1 cellular context compared by ENCODE assay signal in the genomic region with DNA sequence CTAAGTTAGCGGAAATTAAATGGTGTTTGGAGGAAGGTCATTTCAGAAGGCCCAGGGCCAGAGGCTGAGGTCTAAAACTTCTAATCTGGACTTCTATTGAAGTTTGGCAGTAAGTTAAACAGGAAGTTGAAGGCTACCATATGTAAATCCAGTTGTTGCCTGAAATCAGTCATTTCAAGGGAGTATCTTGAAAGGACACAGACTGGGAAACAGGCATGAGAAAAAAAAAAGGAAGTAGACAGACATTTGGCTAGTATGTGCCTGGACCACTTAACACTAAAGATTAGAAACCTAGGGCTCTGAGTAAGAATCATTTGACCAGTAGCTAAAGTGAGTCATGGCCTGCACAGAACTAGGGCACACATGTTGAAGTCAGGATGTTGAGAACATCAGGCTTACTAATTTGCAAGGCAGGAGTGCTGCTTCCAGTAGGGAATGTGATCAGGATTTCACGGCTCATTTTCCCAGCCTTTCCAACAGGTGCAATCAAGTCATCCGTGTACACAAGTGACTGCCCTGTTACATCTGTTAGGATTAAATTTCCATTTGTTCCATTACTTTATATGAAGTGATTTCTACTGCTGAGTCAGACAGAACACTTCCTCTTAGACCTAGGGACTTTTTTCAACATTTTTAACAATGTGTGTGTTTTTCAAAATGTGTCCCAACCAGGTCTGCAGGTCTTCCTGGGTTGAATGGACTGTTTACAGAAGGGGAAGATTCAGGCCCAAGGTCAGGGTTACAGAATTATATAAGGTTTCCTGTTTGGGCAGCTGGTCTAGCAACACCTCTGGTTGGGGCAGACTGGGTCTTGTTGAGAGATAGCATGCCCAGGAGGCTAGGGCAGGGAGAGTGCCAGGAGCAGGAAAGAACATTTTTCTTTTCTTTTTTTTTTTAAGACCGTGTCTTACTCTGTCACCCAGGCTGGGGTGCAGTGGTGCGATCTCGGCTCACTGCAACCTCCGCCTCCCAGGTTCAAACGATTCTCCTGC.
A peak's percentile ranks its signal among the peaks of the same experiment; 100 is the strongest.
TF ChIP-seq lines count a peak whose summit lies in the region.

No MANE protein-coding gene starts in this region.

TF ChIP-seq in K562, 482 proteins besides CTCF, POLR2A, EP300 and RAD21 (continued from another document and continues in another):
- TF ChIP-seq BHLHE40 (IDR thresholded peaks at IDR 0.05; ENCODE audit: low read length) (peak; percentile 34; the same call in 1 of the 2 replicates), RFX5 (IDR thresholded peaks at IDR 0.05; ENCODE audit: low read depth, low read length) (no peak), ZSCAN29 (IDR thresholded peaks at IDR 0.05) (no peak), PCBP1 (IDR thresholded peaks at IDR 0.05; ENCODE audit: low read depth, low read length, poor library complexity, severe bottlenecking) (no peak), ZBTB8A (IDR thresholded peaks at IDR 0.05; ENCODE audit: partially characterized antibody) (no peak), E2F6 (IDR thresholded peaks at IDR 0.05; ENCODE audit: borderline replicate concordance in 1 of 2, extremely low read depth in 1 of 2, insufficient read depth in 1 of 2, insufficient read length in 1 of 2, low read depth in 1 of 2, low read length in 1 of 2, poor library complexity in 1 of 2, severe bottlenecking in 1 of 2) (peak in 1 of 2 experiments; percentile 25), ELF2 (CRISPR knock-in tag; IDR thresholded peaks at IDR 0.05) (no peak), PHF20 (IDR thresholded peaks at IDR 0.05; ENCODE audit: partially characterized antibody) (no peak), ZNF449 (CRISPR knock-in tag; IDR thresholded peaks at IDR 0.05) (peak; percentile 44; the same call in 1 of the 2 replicates), MAFK (IDR thresholded peaks at IDR 0.05; ENCODE audit: low read length) (0 out of 2 replicates have a peak, but pooled peaks have one; percentile 4), MITF (IDR thresholded peaks at IDR 0.05) (no peak), RCOR1 (IDR thresholded peaks at IDR 0.05; ENCODE audit: borderline replicate concordance in 1 of 2, low read depth in 2 of 2, low read length in 2 of 2) (peak; percentile 31 to 72; a peak in 3 of 4 replicates), SMAD1 (IDR thresholded peaks at IDR 0.05; ENCODE audit: low read depth, low read length, partially characterized antibody) (peak; percentile 77), ZBTB2 (IDR thresholded peaks at IDR 0.05) (no peak), NFATC3 (IDR thresholded peaks at IDR 0.05) (no peak), KDM4B (IDR thresholded peaks at IDR 0.05; ENCODE audit: borderline replicate concordance in 2 of 2, low read depth in 1 of 2) (no peak), JUN (IDR thresholded peaks at IDR 0.05; ENCODE audit: borderline replicate concordance, low read depth, low read length) (peak; percentile 95), JUN (CRISPR knock-in tag; IDR thresholded peaks at IDR 0.05; ENCODE audit: borderline replicate concordance) (peak; percentile 75; the same call in 1 of the 2 replicates), MAZ (CRISPR knock-in tag; conservative IDR thresholded peaks at IDR 0.05 in 1 of 2, IDR thresholded peaks at IDR 0.05 in 1 of 2) (peak; percentile 37 to 70; a peak in 3 of 4 replicates), KLF6 (CRISPR knock-in tag; IDR thresholded peaks at IDR 0.05; ENCODE audit: borderline replicate concordance) (no peak), ATF3 (IDR thresholded peaks at IDR 0.05) (no peak), ATF3 (CRISPR knock-in tag; conservative IDR thresholded peaks at IDR 0.05) (peak; percentile 74; the same call in 1 of the 2 replicates), SPI1 (IDR thresholded peaks at IDR 0.05; ENCODE audit: borderline replicate concordance, low read depth, low read length) (peak; percentile 81), NR4A1 (CRISPR knock-in tag; IDR thresholded peaks at IDR 0.05) (no peak), NR4A1 (tag; IDR thresholded peaks at IDR 0.05) (peak; percentile 74), HNRNPLL (IDR thresholded peaks at IDR 0.05; ENCODE audit: low read depth, low read length, poor library complexity, severe bottlenecking) (peak; percentile 3), HMG20B (CRISPR knock-in tag; IDR thresholded peaks at IDR 0.05) (peak; percentile 23), DMBX1 (CRISPR knock-in tag; IDR thresholded peaks at IDR 0.05; ENCODE audit: borderline replicate concordance) (peak; percentile 66), MLX (CRISPR knock-in tag; conservative IDR thresholded peaks at IDR 0.05) (no peak), PURB (CRISPR knock-in tag; IDR thresholded peaks at IDR 0.05; ENCODE audit: low read depth) (no peak), LCOR (CRISPR knock-in tag; IDR thresholded peaks at IDR 0.05) (no peak), FOXP4 (CRISPR knock-in tag; IDR thresholded peaks at IDR 0.05; ENCODE audit: borderline replicate concordance) (no peak), ZNF766 (CRISPR knock-in tag; conservative IDR thresholded peaks at IDR 0.05) (no peak), POLR2AphosphoS5 (IDR thresholded peaks at IDR 0.05; ENCODE audit: control insufficient read depth, insufficient read depth, low read depth, low read length) (peak; percentile 35; the same call in 1 of the 2 replicates), FOXJ2 (tag; IDR thresholded peaks at IDR 0.05) (0 out of 2 replicates have a peak, but pooled peaks have one; percentile 79), ZNF785 (CRISPR knock-in tag; IDR thresholded peaks at IDR 0.05) (no peak), TEAD1 (CRISPR knock-in tag; IDR thresholded peaks at IDR 0.05) (peak in 1 of 2 experiments; percentile 60; a peak in 2 of 4 replicates), POLR2G (IDR thresholded peaks at IDR 0.05; ENCODE audit: low read depth, low read length) (peak; percentile 43; the same call in 1 of the 2 replicates), POLR2H (tag; IDR thresholded peaks at IDR 0.05; ENCODE audit: low read depth) (no peak), E4F1 (CRISPR knock-in tag; IDR thresholded peaks at IDR 0.05; ENCODE audit: borderline replicate concordance) (no peak)
- TF ChIP-seq, protein P1, sequence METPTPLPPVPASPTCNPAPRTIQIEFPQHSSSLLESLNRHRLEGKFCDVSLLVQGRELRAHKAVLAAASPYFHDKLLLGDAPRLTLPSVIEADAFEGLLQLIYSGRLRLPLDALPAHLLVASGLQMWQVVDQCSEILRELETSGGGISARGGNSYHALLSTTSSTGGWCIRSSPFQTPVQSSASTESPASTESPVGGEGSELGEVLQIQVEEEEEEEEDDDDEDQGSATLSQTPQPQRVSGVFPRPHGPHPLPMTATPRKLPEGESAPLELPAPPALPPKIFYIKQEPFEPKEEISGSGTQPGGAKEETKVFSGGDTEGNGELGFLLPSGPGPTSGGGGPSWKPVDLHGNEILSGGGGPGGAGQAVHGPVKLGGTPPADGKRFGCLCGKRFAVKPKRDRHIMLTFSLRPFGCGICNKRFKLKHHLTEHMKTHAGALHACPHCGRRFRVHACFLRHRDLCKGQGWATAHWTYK (CRISPR knock-in tag; IDR thresholded peaks at IDR 0.05), result peak; percentile 57
- TF ChIP-seq, protein P2, sequence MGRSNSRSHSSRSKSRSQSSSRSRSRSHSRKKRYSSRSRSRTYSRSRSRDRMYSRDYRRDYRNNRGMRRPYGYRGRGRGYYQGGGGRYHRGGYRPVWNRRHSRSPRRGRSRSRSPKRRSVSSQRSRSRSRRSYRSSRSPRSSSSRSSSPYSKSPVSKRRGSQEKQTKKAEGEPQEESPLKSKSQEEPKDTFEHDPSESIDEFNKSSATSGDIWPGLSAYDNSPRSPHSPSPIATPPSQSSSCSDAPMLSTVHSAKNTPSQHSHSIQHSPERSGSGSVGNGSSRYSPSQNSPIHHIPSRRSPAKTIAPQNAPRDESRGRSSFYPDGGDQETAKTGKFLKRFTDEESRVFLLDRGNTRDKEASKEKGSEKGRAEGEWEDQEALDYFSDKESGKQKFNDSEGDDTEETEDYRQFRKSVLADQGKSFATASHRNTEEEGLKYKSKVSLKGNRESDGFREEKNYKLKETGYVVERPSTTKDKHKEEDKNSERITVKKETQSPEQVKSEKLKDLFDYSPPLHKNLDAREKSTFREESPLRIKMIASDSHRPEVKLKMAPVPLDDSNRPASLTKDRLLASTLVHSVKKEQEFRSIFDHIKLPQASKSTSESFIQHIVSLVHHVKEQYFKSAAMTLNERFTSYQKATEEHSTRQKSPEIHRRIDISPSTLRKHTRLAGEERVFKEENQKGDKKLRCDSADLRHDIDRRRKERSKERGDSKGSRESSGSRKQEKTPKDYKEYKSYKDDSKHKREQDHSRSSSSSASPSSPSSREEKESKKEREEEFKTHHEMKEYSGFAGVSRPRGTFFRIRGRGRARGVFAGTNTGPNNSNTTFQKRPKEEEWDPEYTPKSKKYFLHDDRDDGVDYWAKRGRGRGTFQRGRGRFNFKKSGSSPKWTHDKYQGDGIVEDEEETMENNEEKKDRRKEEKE (IDR thresholded peaks at IDR 0.05; ENCODE audit: borderline replicate concordance in 1 of 2, control insufficient read depth in 1 of 2, low read depth in 2 of 2, low read length in 1 of 2), result peak in 1 of 2 experiments; percentile 58; a peak in 1 of 4 replicates
